ENCODE assay signal across 1 cellular context in genomic region chr1:59332983-59333382, GRCh38.
TF ChIP-seq lines count a peak whose summit lies in the region.

No MANE protein-coding gene starts in this region.

TF ChIP-seq in IMR-90, 13 proteins besides CTCF, POLR2A, EP300 and RAD21 (continued from another document):
- TF ChIP-seq ELK1 (IDR thresholded peaks at IDR 0.05; ENCODE audit: borderline replicate concordance, low read depth, low read length) = no peak
- TF ChIP-seq MXI1 (IDR thresholded peaks at IDR 0.05; ENCODE audit: borderline replicate concordance, low read depth, low read length) = no peak
- no peak for TF ChIP-seq BHLHE40 (IDR thresholded peaks at IDR 0.05; ENCODE audit: low read depth, low read length)
- TF ChIP-seq RCOR1 (IDR thresholded peaks at IDR 0.05; ENCODE audit: insufficient replicate concordance, low read length) = no peak
- TF ChIP-seq MAFK (IDR thresholded peaks at IDR 0.05; ENCODE audit: low read depth, low read length) = no peak
